In the genomic region with DNA sequence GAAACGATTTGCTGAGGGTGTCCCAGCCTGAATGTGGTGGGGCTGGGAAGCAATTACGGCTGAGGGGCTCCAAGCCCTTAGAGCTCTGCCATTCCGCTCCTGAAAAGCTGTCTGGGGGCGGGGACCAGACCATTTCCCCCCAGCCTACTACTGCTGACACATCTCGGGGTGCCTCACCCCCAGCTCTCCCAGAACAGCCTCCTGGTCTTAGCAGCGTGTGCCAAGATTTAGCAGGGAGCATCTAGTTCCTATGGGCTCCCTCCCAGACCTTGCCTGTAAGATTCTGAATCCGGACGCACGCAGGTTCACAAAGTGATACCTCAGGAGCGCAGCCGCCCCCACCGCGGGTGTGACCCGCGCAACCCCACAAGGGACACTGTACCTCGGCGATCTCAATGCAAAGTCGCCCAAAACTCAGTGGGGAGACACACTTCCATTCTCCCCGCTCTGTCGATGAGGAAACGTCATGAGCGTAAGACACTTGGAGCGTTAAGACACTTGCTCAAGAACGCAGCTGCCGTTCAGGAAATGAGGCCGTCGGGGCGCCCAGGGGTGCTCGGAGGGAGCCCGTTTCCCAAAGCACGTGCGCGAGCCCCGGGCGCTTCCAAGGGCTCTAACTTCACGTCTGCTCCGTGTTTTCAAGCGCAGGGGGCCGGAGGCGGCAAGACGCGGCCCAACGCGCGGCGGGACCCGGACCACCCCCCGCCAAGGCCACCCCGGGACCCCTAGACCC, we compare ENCODE assay signal across 8 cellular contexts. TPM values are rescaled to one million over a fixed set of nuclear protein-coding genes. Genes with fewer than 3 reads are reported as not detected.
A peak's percentile ranks its signal among the peaks of the same experiment; 100 is the strongest.
DNase-seq lines count a peak whose midpoint lies in the region; ATAC-seq and TF ChIP-seq lines count a peak whose summit lies in the region.

No MANE protein-coding gene starts in this region.

- ATAC-seq in GM21717 (IDR thresholded peaks at IDR 0.05; ENCODE audit: unreplicated experiment) (peak; percentile 29), memory B cell (ENCODE audit: low read depth) (peak; percentile 49)
- peak; percentile 64 for ATAC-seq in stimulated activated effector memory CD8-positive, alpha-beta T cell treated with anti-CD3 and anti-CD28 coated beads, Interleukin-12 subunit alpha, Interleukin-12 subunit beta, amount 100 ng/mL, for 72 hours

- intact Hi-C loops in dorsolateral prefrontal cortex (cut with DNase I) = loop anchor here (2.0 kb wide), 1 partner anchor 31 kb away; a partner anchor contains a TSS

- no peaks in the 10 kb centered on the region for H3K27me3 ChIP-seq in dorsolateral prefrontal cortex

- peak; percentile 72 for DNase-seq in ELR (ENCODE audit: low read depth)
- no peak for DNase-seq in Jurkat, Clone E6-1 (ENCODE audit: low read depth, low spot score)
- DNase-seq in activated CD4-positive, alpha-beta T cell treated with anti-CD3 and anti-CD28 coated beads for 1 hour = peak; percentile 31
- DNase-seq in dorsolateral prefrontal cortex = no peak
- DNase-seq in memory B cell (ENCODE audit: low spot score in 2 of 2) = peak in 1 of 2 donors; percentile 44
- peak in 1 of 2 donors; percentile 33 for DNase-seq in stimulated activated effector memory CD8-positive, alpha-beta T cell treated with anti-CD3 and anti-CD28 coated beads, Interleukin-12 subunit alpha, Interleukin-12 subunit beta, amount 100 ng/mL, for 72 hours (ENCODE audit: low spot score in 2 of 2)
- no peak for DNase-seq in NCI-H446 (lab: John Stamatoyannopoulos, UW)

- H3K9me3 Mint-ChIP-seq in memory B cell = no peaks in the 10 kb centered on the region
- no peaks in the 10 kb centered on the region for H3K9me3 Mint-ChIP-seq in stimulated activated effector memory CD8-positive, alpha-beta T cell treated with anti-CD3 and anti-CD28 coated beads, Interleukin-12 subunit alpha, Interleukin-12 subunit beta, amount 100 ng/mL, for 72 hours

- peak overlapping the region in 41 of 59 donors; percentile 2 to 89 (median 67) for H3K27ac ChIP-seq in dorsolateral prefrontal cortex

- peaks cover 35% of the 10 kb centered on the region for H3K4me1 Mint-ChIP-seq in memory B cell
- H3K4me1 Mint-ChIP-seq in stimulated activated effector memory CD8-positive, alpha-beta T cell treated with anti-CD3 and anti-CD28 coated beads, Interleukin-12 subunit alpha, Interleukin-12 subunit beta, amount 100 ng/mL, for 72 hours = peaks cover 44% of the 10 kb centered on the region

- peak overlapping the region; percentile 95 for H3K27ac Mint-ChIP-seq in memory B cell
- peak overlapping the region; percentile 96 for H3K27ac Mint-ChIP-seq in stimulated activated effector memory CD8-positive, alpha-beta T cell treated with anti-CD3 and anti-CD28 coated beads, Interleukin-12 subunit alpha, Interleukin-12 subunit beta, amount 100 ng/mL, for 72 hours

- H3K4me3 ChIP-seq in Jurkat, Clone E6-1 (ENCODE audit: low read length) = peak overlapping the region; percentile 91
- H3K4me3 ChIP-seq in dorsolateral prefrontal cortex = peak overlapping the region; percentile 71 to 98 (median 91)

- H3K36me3 Mint-ChIP-seq in memory B cell = peaks cover 10% of the 10 kb centered on the region
- peaks cover 47% of the 10 kb centered on the region for H3K36me3 Mint-ChIP-seq in stimulated activated effector memory CD8-positive, alpha-beta T cell treated with anti-CD3 and anti-CD28 coated beads, Interleukin-12 subunit alpha, Interleukin-12 subunit beta, amount 100 ng/mL, for 72 hours

- peak overlapping the region; percentile 98 for H3K4me3 Mint-ChIP-seq in memory B cell
- H3K4me3 Mint-ChIP-seq in stimulated activated effector memory CD8-positive, alpha-beta T cell treated with anti-CD3 and anti-CD28 coated beads, Interleukin-12 subunit alpha, Interleukin-12 subunit beta, amount 100 ng/mL, for 72 hours = peak overlapping the region; percentile 96

- TF ChIP-seq CTCF in dorsolateral prefrontal cortex (IDR thresholded peaks at IDR 0.05 in 54 of 56, conservative IDR thresholded peaks at IDR 0.05 in 2 of 56; ENCODE audit: low read depth in 1 of 56, partially characterized antibody in 56 of 56) = no peak

- no peaks in the 10 kb centered on the region for H3K27me3 Mint-ChIP-seq in memory B cell

RNA-seq across cellular contexts. Expression of a gene that starts 0.6 kb away (rescaled TPM):
- polyA plus RNA-seq in Jurkat, Clone E6-1 (2012; ENCODE audit: insufficient read depth, insufficient read length) = 42.0 TPM
- 10 to 100 TPM in 117 of 120 experiments, 1 to 10 TPM in 3; 9.5 to 23.3 (median 14.0) TPM for total RNA-seq in dorsolateral prefrontal cortex

RNA-seq across cellular contexts. Expression of a gene that starts 19.0 kb away (rescaled TPM):
- 16.2 TPM for polyA plus RNA-seq in Jurkat, Clone E6-1 (2012; ENCODE audit: insufficient read depth, insufficient read length)
- total RNA-seq in dorsolateral prefrontal cortex = 10 to 100 TPM in 18 of 120 experiments, 1 to 10 TPM in 102; 4.2 to 19.9 (median 7.4) TPM

RNA-seq across cellular contexts. Expression of a gene that starts 30.6 kb away (rescaled TPM):
- polyA plus RNA-seq in Jurkat, Clone E6-1 (2012; ENCODE audit: insufficient read depth, insufficient read length) = 162 TPM
- 10 to 100 TPM; 33.7 to 99.3 (median 65.6) TPM for total RNA-seq in dorsolateral prefrontal cortex

RNA-seq across cellular contexts. Expression of a gene that starts 30.7 kb away (rescaled TPM):
- polyA plus RNA-seq in Jurkat, Clone E6-1 (2012; ENCODE audit: insufficient read depth, insufficient read length) = 30.0 TPM
- total RNA-seq in dorsolateral prefrontal cortex = 10 to 100 TPM in 117 of 120 experiments, 1 to 10 TPM in 3; 8.5 to 20.4 (median 15.0) TPM

RNA-seq across cellular contexts. Expression of a gene that starts 36.8 kb away (rescaled TPM):
- polyA plus RNA-seq in Jurkat, Clone E6-1 (2012; ENCODE audit: insufficient read depth, insufficient read length) = 36.2 TPM
- 100 to 1,000 TPM in 118 of 120 experiments, 10 to 100 TPM in 2; 97.4 to 231 (median 164) TPM for total RNA-seq in dorsolateral prefrontal cortex

Comparison
In these comparisons a context has a peak if more than half of its experiments do, and no peak if none do; other contexts are left out.
1. DNase-seq: peak in ELR (single experiment) and activated CD4-positive, alpha-beta T cell treated with anti-CD3 and anti-CD28 coated beads for 1 hour (single experiment); none in Jurkat, Clone E6-1 (single experiment), dorsolateral prefrontal cortex (0 of 10) and NCI-H446 (0 of 2).
2. Peak in every context shown above with its lines, with median percentiles within 50 percentile points of each other: ATAC-seq.